7 cellular contexts compared by ENCODE assay signal in the genomic region with DNA sequence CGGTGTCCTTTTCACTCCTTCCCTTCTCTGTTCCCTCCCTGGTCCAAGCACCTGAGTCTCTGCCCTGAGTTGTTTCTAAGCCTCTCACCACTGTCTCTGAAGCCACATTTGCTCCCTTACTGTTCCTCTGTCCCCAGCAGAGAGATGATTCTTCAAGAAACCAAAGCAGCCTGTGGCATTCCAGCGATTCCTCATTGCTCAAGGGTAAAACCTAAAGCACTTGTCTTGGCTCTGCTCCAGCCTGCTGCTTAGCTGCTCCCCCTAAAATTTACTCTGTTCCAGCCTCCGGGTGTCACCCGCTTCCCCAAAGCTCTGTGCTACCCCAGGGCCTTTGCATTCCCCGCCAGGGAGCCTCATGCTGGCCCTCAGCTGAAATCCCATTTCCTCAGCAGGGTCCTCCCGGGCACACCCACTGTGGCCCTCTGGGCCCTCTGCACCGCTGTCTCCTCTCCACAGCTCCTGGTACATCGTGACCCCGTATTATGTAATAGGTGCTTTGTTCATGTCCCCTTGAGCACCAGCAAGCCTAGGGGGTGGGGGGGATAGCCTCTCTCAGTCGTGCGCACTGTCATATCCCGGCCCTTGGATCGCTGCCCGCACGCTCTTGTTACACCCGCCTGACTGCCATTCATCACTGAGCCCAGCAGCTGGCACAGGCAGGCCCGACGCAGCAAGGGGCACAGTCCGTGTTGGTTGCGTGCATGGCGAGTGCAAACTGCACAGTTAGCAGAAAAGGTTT. TPM values are rescaled to one million over a fixed set of nuclear protein-coding genes. Genes with fewer than 3 reads are reported as not detected.
DNase-seq lines count a peak whose midpoint lies in the region; ATAC-seq lines count a peak whose summit lies in the region.
"Had no signal": no experiment of that assay in that cellular context is flagged by ENCODE, and none has a peak within 500 bp of the region (broad histone marks: within the 10 kb centered on the region; RNA-seq: fewer than 3 reads in every experiment).

No MANE protein-coding gene starts in this region.

- no peak for ATAC-seq in stimulated activated naive CD8-positive, alpha-beta T cell treated with anti-CD3 and anti-CD28 coated beads, Interleukin-15, Interleukin-2, amounts not matched to agents 100 U/mL and 50 U/mL, for 24 hours
- ATAC-seq in left ventricle myocardium superior (peak; percentile 87), aorta (ENCODE audit: low FRiP score) (peak; percentile 11), HG02840 (IDR thresholded peaks at IDR 0.05; ENCODE audit: low FRiP score, unreplicated experiment) (no peak)

- 52 to 56% methylated on average over 21 of the region's 21 CpGs for WGBS in aorta, 2 donors

- H3K9me3 Mint-ChIP-seq in stimulated activated naive CD8-positive, alpha-beta T cell treated with anti-CD3 and anti-CD28 coated beads, Interleukin-15, Interleukin-2, amounts not matched to agents 100 ng/mL and 50 ng/mL, for 24 hours, result no peaks in the 10 kb centered on the region
- H3K9me3 Mint-ChIP-seq: T-helper 1 cell treated with Interleukin-12 subunit alpha and Interleukin-12 subunit beta and Interleukin-4 antibody, amounts not matched to agents 30 μg/mL and 1 μg/mL, for 36 hours had no signal

- H3K27ac Mint-ChIP-seq in stimulated activated naive CD8-positive, alpha-beta T cell treated with anti-CD3 and anti-CD28 coated beads, Interleukin-15, Interleukin-2, amounts not matched to agents 100 ng/mL and 50 ng/mL, for 24 hours, result peak overlapping the region; percentile 30
- H3K27ac Mint-ChIP-seq: T-helper 1 cell treated with Interleukin-12 subunit alpha and Interleukin-12 subunit beta and Interleukin-4 antibody, amounts not matched to agents 30 μg/mL and 1 μg/mL, for 36 hours had no signal

- H3K4me1 ChIP-seq in aorta (ENCODE audit: control insufficient read depth in 1 of 2, insufficient read depth in 2 of 2, low read length in 2 of 2), result no peaks in the 10 kb centered on the region

- H3K27ac ChIP-seq in aorta (ENCODE audit: low read depth in 1 of 2, low read length in 2 of 2), result no peak overlapping the region

- no peaks in the 10 kb centered on the region for H3K36me3 ChIP-seq in aorta (ENCODE audit: control insufficient read depth in 1 of 2, insufficient read depth in 2 of 2, low read length in 1 of 2)

- intact Hi-C loops in left ventricle myocardium superior (cut with micrococcal nuclease), result no loop called here
- intact Hi-C loops in aorta (cut with DNase I), result no loop called here

- no peak overlapping the region for H3K4me3 ChIP-seq in aorta (ENCODE audit: low read length in 2 of 2)

- H3K9me3 ChIP-seq in aorta (ENCODE audit: control insufficient read depth, low read length), result no peaks in the 10 kb centered on the region

- no peaks in the 10 kb centered on the region for H3K27me3 Mint-ChIP-seq in stimulated activated naive CD8-positive, alpha-beta T cell treated with anti-CD3 and anti-CD28 coated beads, Interleukin-15, Interleukin-2, amounts not matched to agents 100 ng/mL and 50 ng/mL, for 24 hours

- no peaks in the 10 kb centered on the region for H3K27me3 ChIP-seq in aorta (ENCODE audit: control insufficient read depth in 1 of 2, insufficient read depth in 2 of 2, low read length in 1 of 2)

- H3K4me3 Mint-ChIP-seq in stimulated activated naive CD8-positive, alpha-beta T cell treated with anti-CD3 and anti-CD28 coated beads, Interleukin-15, Interleukin-2, amounts not matched to agents 100 ng/mL and 50 ng/mL, for 24 hours, result no peak overlapping the region
- H3K4me3 Mint-ChIP-seq: T-helper 1 cell treated with Interleukin-12 subunit alpha and Interleukin-12 subunit beta and Interleukin-4 antibody, amounts not matched to agents 30 μg/mL and 1 μg/mL, for 36 hours had no signal

- DNase-seq in stimulated activated naive CD8-positive, alpha-beta T cell treated with anti-CD3 and anti-CD28 coated beads, Interleukin-15, Interleukin-2, amounts not matched to agents 100 U/mL and 50 U/mL, for 24 hours, result no peak
- peak; percentile 87 for DNase-seq in left ventricle myocardium superior
- DNase-seq in aorta, result no peak
- no peak for DNase-seq in islet precursor cell

- peaks cover 7% of the 10 kb centered on the region for H3K36me3 Mint-ChIP-seq in stimulated activated naive CD8-positive, alpha-beta T cell treated with anti-CD3 and anti-CD28 coated beads, Interleukin-15, Interleukin-2, amounts not matched to agents 100 ng/mL and 50 ng/mL, for 24 hours (ENCODE audit: low read depth)

- peaks cover 9% of the 10 kb centered on the region for H3K4me1 Mint-ChIP-seq in stimulated activated naive CD8-positive, alpha-beta T cell treated with anti-CD3 and anti-CD28 coated beads, Interleukin-15, Interleukin-2, amounts not matched to agents 100 ng/mL and 50 ng/mL, for 24 hours (ENCODE audit: low read depth)

RNA-seq across cellular contexts. Expression of a gene that starts 15.8 kb away (rescaled TPM):
- total RNA-seq in left ventricle myocardium superior, result 86.4 TPM
- total RNA-seq in aorta, result 10 to 100 TPM; 40.1 to 64.4 TPM
- 100 to 1,000 TPM in 1 of 2 donors, 10 to 100 TPM in 1; 56.5 to 112 TPM for polyA plus RNA-seq in aorta

RNA-seq across cellular contexts. Expression of a gene that starts 26.7 kb away (rescaled TPM):
- total RNA-seq in left ventricle myocardium superior, result 546 TPM
- total RNA-seq in aorta, result 100 to 1,000 TPM; 118 to 126 TPM
- polyA plus RNA-seq in aorta, result 100 to 1,000 TPM; 433 to 452 TPM

RNA-seq across cellular contexts. Expression of a gene that starts 26.9 kb away (rescaled TPM):
- total RNA-seq in left ventricle myocardium superior (47.9 TPM), aorta (10 to 100 TPM; 58.0 to 95.8 TPM)
- 10 to 100 TPM; 34.8 to 44.3 TPM for polyA plus RNA-seq in aorta

RNA-seq across cellular contexts. Expression of a gene that starts 37.7 kb away (rescaled TPM):
- total RNA-seq in left ventricle myocardium superior (not detected), aorta (under 1 TPM in 1 of 2 donors, not detected in 1; 0.18 TPM)
- not detected for polyA plus RNA-seq in aorta

RNA-seq across cellular contexts. Expression of a gene that starts 49.2 kb away (rescaled TPM):
- total RNA-seq in left ventricle myocardium superior (55.9 TPM), aorta (10 to 100 TPM; 42.3 to 53.0 TPM)
- 100 to 1,000 TPM in 1 of 2 donors, 10 to 100 TPM in 1; 55.8 to 117 TPM for polyA plus RNA-seq in aorta

Comparison
In these comparisons a context has a peak if more than half of its experiments do, and no peak if none do; other contexts are left out.
1. ATAC-seq: peak in left ventricle myocardium superior (single experiment) and aorta (single experiment); none in stimulated activated naive CD8-positive, alpha-beta T cell treated with anti-CD3 and anti-CD28 coated beads, Interleukin-15, Interleukin-2, amounts not matched to agents 100 U/mL and 50 U/mL, for 24 hours (single experiment) and HG02840 (single experiment).